21 cellular contexts compared by ENCODE assay signal in the genomic region with DNA sequence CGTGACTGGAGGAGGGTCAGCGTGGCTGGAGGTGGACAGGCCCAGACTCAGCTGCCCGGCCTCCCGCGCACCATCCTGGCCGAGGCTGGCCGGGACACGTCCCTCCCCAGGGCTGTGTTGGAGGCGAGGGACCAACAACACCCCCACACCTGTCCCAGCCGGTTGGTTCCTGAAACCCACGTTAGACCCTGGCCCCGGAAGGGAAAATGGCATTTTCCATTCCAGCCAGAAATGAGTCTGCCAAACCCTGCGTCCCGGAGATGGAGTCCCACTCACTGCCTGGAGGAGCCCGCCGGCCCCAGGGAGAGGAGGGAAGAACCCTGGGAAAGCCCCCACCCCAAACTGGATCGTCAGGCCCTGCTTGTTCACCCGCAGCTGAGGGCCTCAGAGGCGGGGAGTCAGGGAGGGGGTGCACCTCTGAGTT. TPM values are rescaled to one million over a fixed set of nuclear protein-coding genes. Genes with fewer than 3 reads are reported as not detected.
DNase-seq lines count a peak whose midpoint lies in the region; ATAC-seq and TF ChIP-seq lines count a peak whose summit lies in the region.
"Had no signal": no experiment of that assay in that cellular context is flagged by ENCODE, and none has a peak within 500 bp of the region (broad histone marks: within the 10 kb centered on the region; RNA-seq: fewer than 3 reads in every experiment).

No MANE protein-coding gene starts in this region.

- H3K27me3 ChIP-seq in CD8-positive, alpha-beta memory T cell (ENCODE audit: insufficient read depth, low read length, poor library complexity, severe bottlenecking), result no peaks in the 10 kb centered on the region
- H3K27me3 ChIP-seq in HUES64 (ENCODE audit: insufficient read depth, low read length) (no peaks in the 10 kb centered on the region), lower lobe of right lung (ENCODE audit: low read depth) (no peaks in the 10 kb centered on the region)
- H3K27me3 ChIP-seq: brain microvascular endothelial cell, neutrophil had no signal

- H3K36me3 ChIP-seq in CD8-positive, alpha-beta memory T cell (ENCODE audit: insufficient read depth, low read length), result no peaks in the 10 kb centered on the region
- H3K36me3 ChIP-seq in HUES64 (ENCODE audit: insufficient read depth, low read length) (no peaks in the 10 kb centered on the region), lower lobe of right lung (no peaks in the 10 kb centered on the region)
- H3K36me3 ChIP-seq: brain microvascular endothelial cell had no signal

- peaks cover 5 to 9% (median 8%) of the 10 kb centered on the region in 3 donors for H3K4me1 Mint-ChIP-seq in CD8-positive, alpha-beta memory T cell

- no peaks in the 10 kb centered on the region for H3K9me3 Mint-ChIP-seq in CD8-positive, alpha-beta memory T cell
- H3K9me3 Mint-ChIP-seq: activated CD4-positive, alpha-beta T cell treated with anti-CD3 and anti-CD28 coated beads, Interleukin-2, amount 10 ng/mL, durations not matched to agents 24 days and 14 days; activated T-helper 2 cell treated with anti-CD3 and anti-CD28 coated beads, Interferon-gamma antibody, Interleukin-2, Interleukin-4, amounts not matched to agents 10 μg/mL and 5 μg/mL and 100 μg/mL, durations not matched to agents 14 hours and 24 hours and 36 hours; HFFc6 had no signal

- no peak overlapping the region for H3K27ac Mint-ChIP-seq in CD8-positive, alpha-beta memory T cell
- H3K27ac Mint-ChIP-seq: activated CD4-positive, alpha-beta T cell treated with anti-CD3 and anti-CD28 coated beads, Interleukin-2, amount 10 ng/mL, durations not matched to agents 24 days and 14 days; activated T-helper 2 cell treated with anti-CD3 and anti-CD28 coated beads, Interferon-gamma antibody, Interleukin-2, Interleukin-4, amounts not matched to agents 10 μg/mL and 5 μg/mL and 100 μg/mL, durations not matched to agents 14 hours and 24 hours and 36 hours; HFFc6 had no signal

- ATAC-seq in lower lobe of right lung (no peak), HG03439 (IDR thresholded peaks at IDR 0.05; ENCODE audit: unreplicated experiment) (no peak), HG02973 (IDR thresholded peaks at IDR 0.05; ENCODE audit: unreplicated experiment) (no peak)
- ATAC-seq: A549 had no signal

- H3K4me3 Mint-ChIP-seq in CD8-positive, alpha-beta memory T cell, result no peak overlapping the region
- H3K4me3 Mint-ChIP-seq: activated CD4-positive, alpha-beta T cell treated with anti-CD3 and anti-CD28 coated beads, Interleukin-2, amount 10 ng/mL, durations not matched to agents 24 days and 14 days; HFFc6 had no signal

- no peak overlapping the region for H3K4me3 ChIP-seq in CD8-positive, alpha-beta memory T cell (ENCODE audit: low read length)
- H3K4me3 ChIP-seq in HUES64 (ENCODE audit: low read length) (no peak overlapping the region), lower lobe of right lung (no peak overlapping the region)
- H3K4me3 ChIP-seq: A549 had no signal

- WGBS in HUES64, result 83% methylated on average over 19 of the region's 19 CpGs

- no peak for DNase-seq in CD8-positive, alpha-beta memory T cell
- DNase-seq in lower lobe of right lung, result peak; percentile 36
- no peak for DNase-seq in NCI-H2171 (lab: John Stamatoyannopoulos, UW)
- DNase-seq: activated CD4-positive, alpha-beta T cell treated with anti-CD3 and anti-CD28 coated beads, Interleukin-2, amount 10 ng/mL, durations not matched to agents 24 days and 14 days; brain microvascular endothelial cell; C1 segment of cervical spinal cord; HFFc6; kidney glomerular epithelial cell; NCI-H146; NCI-H69; SHP77 had no signal

- intact Hi-C loops in lower lobe of right lung (cut with DNase I), result no loop called here

- peaks cover 12% of the 10 kb centered on the region for H3K4me1 ChIP-seq in CD8-positive, alpha-beta memory T cell (ENCODE audit: insufficient read depth, low read length)
- H3K4me1 ChIP-seq in HUES64 (ENCODE audit: insufficient read depth, low read length) (peaks cover 12% of the 10 kb centered on the region; the same call in 1 of the 2 replicates), lower lobe of right lung (peaks cover 30% of the 10 kb centered on the region)

- H3K9ac ChIP-seq in HUES64 (ENCODE audit: low read depth, low read length), result no peak overlapping the region

- CTCF ChIA-PET in CD8-positive, alpha-beta memory T cell (lab: Charles Lee), result interaction anchor here (0.9 to 1.1 kb wide), 3 partner anchors 31 to 85 kb away, joined by 3 to 4 read pairs (median 3); no protein-coding TSS in a partner anchor

- POLR2A ChIA-PET in CD8-positive, alpha-beta memory T cell (lab: Charles Lee), result no interaction called here

- H3K36me3 Mint-ChIP-seq in CD8-positive, alpha-beta memory T cell, result peaks cover 0 to 2% (median 0%) of the 10 kb centered on the region in 3 donors

- H3K9me3 ChIP-seq in CD8-positive, alpha-beta memory T cell (ENCODE audit: low read length), result no peaks in the 10 kb centered on the region
- H3K9me3 ChIP-seq in HUES64 (ENCODE audit: insufficient read depth, low read depth, low read length), result no peaks in the 10 kb centered on the region
- H3K9me3 ChIP-seq in lower lobe of right lung, result no peaks in the 10 kb centered on the region
- H3K9me3 ChIP-seq: A549, neutrophil had no signal

- no peaks in the 10 kb centered on the region for H3K27me3 Mint-ChIP-seq in CD8-positive, alpha-beta memory T cell
- H3K27me3 Mint-ChIP-seq: activated CD4-positive, alpha-beta T cell treated with anti-CD3 and anti-CD28 coated beads, Interleukin-2, amount 10 ng/mL, durations not matched to agents 24 days and 14 days had no signal

- TF ChIP-seq CTCF in lower lobe of right lung (IDR thresholded peaks at IDR 0.05), result no peak

- peak overlapping the region; percentile 59 for H3K27ac ChIP-seq in CD8-positive, alpha-beta memory T cell (ENCODE audit: low read depth, low read length)
- H3K27ac ChIP-seq in HUES64 (ENCODE audit: low read depth, low read length) (peak overlapping the region; percentile 55; the same call in 1 of the 2 replicates), lower lobe of right lung (no peak overlapping the region)
- H3K27ac ChIP-seq: brain microvascular endothelial cell, HL-60, neutrophil had no signal

RNA-seq across cellular contexts. Expression of gene WDR18, which starts 4.8 kb away (rescaled TPM):
- 100 to 1,000 TPM; 108 to 133 TPM for total RNA-seq in CD8-positive, alpha-beta memory T cell
- 61.3 TPM for polyA plus RNA-seq in CD8-positive, alpha-beta memory T cell
- polyA plus RNA-seq in HUES64 (2013, experiment 1 of 2), result 64.6 TPM
- 57.8 TPM for polyA plus RNA-seq in HUES64 (2013, experiment 2 of 2)
- 29.2 TPM for total RNA-seq in lower lobe of right lung

RNA-seq across cellular contexts. Expression of gene GRIN3B, which starts 20.9 kb away (rescaled TPM):
- not detected for total RNA-seq in CD8-positive, alpha-beta memory T cell
- not detected for polyA plus RNA-seq in CD8-positive, alpha-beta memory T cell
- not detected for polyA plus RNA-seq in HUES64 (2013, experiment 1 of 2)
- polyA plus RNA-seq in HUES64 (2013, experiment 2 of 2), result 0.19 TPM
- total RNA-seq in lower lobe of right lung, result 3.0 TPM
- total RNA-seq: activated T-helper 2 cell treated with anti-CD3 and anti-CD28 coated beads, Interferon-gamma antibody, Interleukin-2, Interleukin-4, amounts not matched to agents 10 μg/mL and 5 μg/mL and 100 μg/mL, durations not matched to agents 14 hours and 24 hours and 36 hours; subcutaneous adipose tissue had no signal

RNA-seq across cellular contexts. Expression of gene TMEM259, which starts 41.6 kb away (rescaled TPM):
- total RNA-seq in CD8-positive, alpha-beta memory T cell, result 100 to 1,000 TPM; 151 to 157 TPM
- 84.6 TPM for polyA plus RNA-seq in CD8-positive, alpha-beta memory T cell
- 77.5 TPM for polyA plus RNA-seq in HUES64 (2013, experiment 1 of 2)
- 85.2 TPM for polyA plus RNA-seq in HUES64 (2013, experiment 2 of 2)
- total RNA-seq in lower lobe of right lung, result 159 TPM

RNA-seq across cellular contexts. Expression of gene RNU6-2, which starts 42.0 kb away (rescaled TPM):
- total RNA-seq in CD8-positive, alpha-beta memory T cell, result not detected
- polyA plus RNA-seq in CD8-positive, alpha-beta memory T cell, result not detected
- under 0.01 TPM for polyA plus RNA-seq in HUES64 (2013, experiment 1 of 2)
- polyA plus RNA-seq in HUES64 (2013, experiment 2 of 2), result under 0.01 TPM
- total RNA-seq in lower lobe of right lung, result not detected
- total RNA-seq: activated CD4-positive, alpha-beta T cell treated with anti-CD3 and anti-CD28 coated beads, Interleukin-2, amount 10 ng/mL, durations not matched to agents 24 days and 14 days; activated T-helper 2 cell treated with anti-CD3 and anti-CD28 coated beads, Interferon-gamma antibody, Interleukin-2, Interleukin-4, amounts not matched to agents 10 μg/mL and 5 μg/mL and 100 μg/mL, durations not matched to agents 14 hours and 24 hours and 36 hours; endothelial cell of umbilical vein; G401; HFFc6; subcutaneous adipose tissue had no signal
- polyA plus RNA-seq: A549, endothelial cell of umbilical vein had no signal

RNA-seq across cellular contexts. Expression of gene CNN2, which starts 47.1 kb away (rescaled TPM):
- total RNA-seq in CD8-positive, alpha-beta memory T cell, result 10 to 100 TPM; 78.1 to 78.9 TPM
- polyA plus RNA-seq in CD8-positive, alpha-beta memory T cell, result 792 TPM
- 281 TPM for polyA plus RNA-seq in HUES64 (2013, experiment 1 of 2)
- polyA plus RNA-seq in HUES64 (2013, experiment 2 of 2), result 262 TPM
- 158 TPM for total RNA-seq in lower lobe of right lung
